In genomic region chr1:48823161-48823560, GRCh38 we compare ENCODE assay signal across 16 cellular contexts. TPM values are rescaled to one million over a fixed set of nuclear protein-coding genes. Genes with fewer than 3 reads are reported as not detected.
DNase-seq lines count a peak whose midpoint lies in the region; ATAC-seq and TF ChIP-seq lines count a peak whose summit lies in the region.
"Had no signal": no experiment of that assay in that cellular context is flagged by ENCODE, and none has a peak within 500 bp of the region (broad histone marks: within the 10 kb centered on the region; RNA-seq: fewer than 3 reads in every experiment).

No MANE protein-coding gene starts in this region.

- DNase-seq in NCI-H1417 (lab: John Stamatoyannopoulos, UW): peak in 2 of 3 experiments; percentile 49 to 80
- DNase-seq in NCI-H1417 treated with DMSO at 0.1 percent for 48 hours (lab: John Stamatoyannopoulos, UW): no peak
- peak; percentile 24 for DNase-seq in HK-2 (ENCODE audit: unreplicated experiment)
- DNase-seq in body of pancreas: peak; percentile 35 to 66 (median 60)
- no peak for DNase-seq in stimulated activated naive CD4-positive, alpha-beta T cell treated with Interleukin-2 at 50 U/mL for 16 hours (lab: John Stamatoyannopoulos, UW)
- DNase-seq: activated CD8-positive, alpha-beta memory T cell treated with anti-CD3 and anti-CD28 coated beads, Interleukin-2, amount 50 U/mL, for 4 hours; activated naive CD4-positive, alpha-beta T cell treated with anti-CD3 and anti-CD28 coated beads, Interleukin-2, amount 50 U/mL, for 16 hours; endodermal cell; foreskin melanocyte; islet precursor cell; MG63; nephron progenitor cell had no signal

- no peaks in the 10 kb centered on the region for H3K36me3 ChIP-seq in body of pancreas (replicated peaks in 1 of 2; ENCODE audit: insufficient read depth in 1 of 2, low read depth in 2 of 2)
- H3K36me3 ChIP-seq: MG63 had no signal

- H3K36me3 Mint-ChIP-seq in nephron (ENCODE audit: low read depth): no peaks in the 10 kb centered on the region
- H3K36me3 Mint-ChIP-seq: WTC11 had no signal

- H3K9me3 Mint-ChIP-seq in nephron: no peaks in the 10 kb centered on the region
- H3K9me3 Mint-ChIP-seq: endodermal cell, nephron progenitor cell, WTC11 had no signal

- peak; percentile 55 for ATAC-seq in body of pancreas
- no peak for ATAC-seq in GM18505 (IDR thresholded peaks at IDR 0.05; ENCODE audit: unreplicated experiment)
- no peak for ATAC-seq in HG02840 (IDR thresholded peaks at IDR 0.05; ENCODE audit: low FRiP score, unreplicated experiment)
- ATAC-seq: WTC11 had no signal

- TF ChIP-seq POLR2A in body of pancreas (IDR thresholded peaks at IDR 0.05) (no peak), GM18505 (IDR thresholded peaks at IDR 0.05; ENCODE audit: borderline replicate concordance, extremely low read depth, insufficient read depth, insufficient read length) (no peak)

- intact Hi-C loops in body of pancreas (cut with DNase I): no loop called here

- TF ChIP-seq CTCF in body of pancreas (IDR thresholded peaks at IDR 0.05) (no peak), nephron (IDR thresholded peaks at IDR 0.05; ENCODE audit: unreplicated experiment in 3 of 3) (no peak)

- H3K27me3 Mint-ChIP-seq in nephron (ENCODE audit: low read depth): peaks cover 17% of the 10 kb centered on the region

- no peak overlapping the region for H3K4me3 ChIP-seq in body of pancreas
- H3K4me3 ChIP-seq: MG63 had no signal

- H3K27ac Mint-ChIP-seq in nephron: peak overlapping the region; percentile 85 to 88 (median 87)
- H3K27ac Mint-ChIP-seq: endodermal cell, nephron progenitor cell, WTC11 had no signal

- peaks cover 5% of the 10 kb centered on the region for H3K4me1 Mint-ChIP-seq in nephron
- H3K4me1 Mint-ChIP-seq: endodermal cell, nephron progenitor cell, WTC11 had no signal

- H3K9me3 ChIP-seq in body of pancreas: no peaks in the 10 kb centered on the region
- H3K9me3 ChIP-seq: MG63 had no signal

- H3K4me1 ChIP-seq in body of pancreas: no peaks in the 10 kb centered on the region

- H3K27me3 ChIP-seq in body of pancreas: no peaks in the 10 kb centered on the region
- H3K27me3 ChIP-seq: MG63 had no signal

- H3K27ac ChIP-seq in body of pancreas: no peak overlapping the region

- no peak overlapping the region for H3K4me3 Mint-ChIP-seq in nephron
- H3K4me3 Mint-ChIP-seq: endodermal cell, nephron progenitor cell, WTC11 had no signal

RNA-seq across cellular contexts. Expression of gene BEND5, which starts 46.5 kb away (rescaled TPM):
- 1 to 10 TPM; 2.3 to 8.6 TPM for total RNA-seq in body of pancreas

Comparison
In these comparisons a context has a peak if more than half of its experiments do, and no peak if none do; other contexts are left out.
1. DNase-seq: peak in NCI-H1417 (2 of 3), HK-2 (single experiment) and body of pancreas (4 of 4); none in NCI-H1417 treated with DMSO at 0.1 percent for 48 hours (single experiment) and stimulated activated naive CD4-positive, alpha-beta T cell treated with Interleukin-2 at 50 U/mL for 16 hours (single experiment).